1 cellular context compared by ENCODE assay signal in genomic region chr22:38436629-38437395, GRCh38.
TF ChIP-seq lines count a peak whose summit lies in the region.

No MANE protein-coding gene starts in this region.

TF ChIP-seq in K562, 482 proteins besides CTCF, POLR2A, EP300 and RAD21:
- TF ChIP-seq NFE2 (IDR thresholded peaks at IDR 0.05; ENCODE audit: low read depth) (no peak), RBM25 (IDR thresholded peaks at IDR 0.05; ENCODE audit: low read depth, low read length, severe bottlenecking) (peak; percentile 45), ZFP36 (IDR thresholded peaks at IDR 0.05; ENCODE audit: low read depth, low read length, partially characterized antibody) (peak; percentile 58), PCBP1 (IDR thresholded peaks at IDR 0.05; ENCODE audit: low read depth, low read length, poor library complexity, severe bottlenecking) (no peak), ZKSCAN1 (IDR thresholded peaks at IDR 0.05; ENCODE audit: low read depth, low read length) (peak; percentile 75), DACH1 (IDR thresholded peaks at IDR 0.05; ENCODE audit: partially characterized antibody) (no peak), RCOR1 (IDR thresholded peaks at IDR 0.05; ENCODE audit: borderline replicate concordance in 1 of 2, low read depth in 2 of 2, low read length in 2 of 2) (no peak), TRIM28 (IDR thresholded peaks at IDR 0.05) (no peak), CSDE1 (IDR thresholded peaks at IDR 0.05) (no peak), BCOR (IDR thresholded peaks at IDR 0.05) (0 out of 2 replicates have a peak, but pooled peaks have one; percentile 37), SETDB1 (IDR thresholded peaks at IDR 0.05; ENCODE audit: low read length) (no peak), ZKSCAN3 (CRISPR knock-in tag; IDR thresholded peaks at IDR 0.05) (no peak), RNF2 (IDR thresholded peaks at IDR 0.05) (no peak), CHD1 (IDR thresholded peaks at IDR 0.05; ENCODE audit: low read length) (no peak), ATF6 (CRISPR knock-in tag; IDR thresholded peaks at IDR 0.05) (no peak), U2AF2 (optimal IDR thresholded peaks at IDR 0.05; ENCODE audit: low read depth, low read length) (no peak), MEF2D (tag; conservative IDR thresholded peaks at IDR 0.05; ENCODE audit: low read depth) (no peak), FOXA1 (IDR thresholded peaks at IDR 0.05; ENCODE audit: borderline replicate concordance) (no peak), GTF3C2 (IDR thresholded peaks at IDR 0.05; ENCODE audit: borderline replicate concordance, extremely low read depth, insufficient read length) (no peak), CXXC5 (CRISPR knock-in tag; IDR thresholded peaks at IDR 0.05) (no peak), ZFP1 (CRISPR knock-in tag; IDR thresholded peaks at IDR 0.05) (no peak), ZNF668 (CRISPR knock-in tag; IDR thresholded peaks at IDR 0.05) (no peak), HDAC3 (IDR thresholded peaks at IDR 0.05; ENCODE audit: borderline replicate concordance, partially characterized antibody) (no peak), KDM2B (CRISPR knock-in tag; IDR thresholded peaks at IDR 0.05) (no peak), PURB (CRISPR knock-in tag; IDR thresholded peaks at IDR 0.05; ENCODE audit: low read depth) (no peak), MXI1 (IDR thresholded peaks at IDR 0.05; ENCODE audit: low read depth, low read length) (no peak), NFYB (IDR thresholded peaks at IDR 0.05; ENCODE audit: extremely low read depth, insufficient read length) (no peak), KHSRP (IDR thresholded peaks at IDR 0.05) (no peak), POLR2H (tag; IDR thresholded peaks at IDR 0.05; ENCODE audit: low read depth) (no peak)
- TF ChIP-seq, protein P1, sequence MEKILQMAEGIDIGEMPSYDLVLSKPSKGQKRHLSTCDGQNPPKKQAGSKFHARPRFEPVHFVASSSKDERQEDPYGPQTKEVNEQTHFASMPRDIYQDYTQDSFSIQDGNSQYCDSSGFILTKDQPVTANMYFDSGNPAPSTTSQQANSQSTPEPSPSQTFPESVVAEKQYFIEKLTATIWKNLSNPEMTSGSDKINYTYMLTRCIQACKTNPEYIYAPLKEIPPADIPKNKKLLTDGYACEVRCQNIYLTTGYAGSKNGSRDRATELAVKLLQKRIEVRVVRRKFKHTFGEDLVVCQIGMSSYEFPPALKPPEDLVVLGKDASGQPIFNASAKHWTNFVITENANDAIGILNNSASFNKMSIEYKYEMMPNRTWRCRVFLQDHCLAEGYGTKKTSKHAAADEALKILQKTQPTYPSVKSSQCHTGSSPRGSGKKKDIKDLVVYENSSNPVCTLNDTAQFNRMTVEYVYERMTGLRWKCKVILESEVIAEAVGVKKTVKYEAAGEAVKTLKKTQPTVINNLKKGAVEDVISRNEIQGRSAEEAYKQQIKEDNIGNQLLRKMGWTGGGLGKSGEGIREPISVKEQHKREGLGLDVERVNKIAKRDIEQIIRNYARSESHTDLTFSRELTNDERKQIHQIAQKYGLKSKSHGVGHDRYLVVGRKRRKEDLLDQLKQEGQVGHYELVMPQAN (IDR thresholded peaks at IDR 0.05; ENCODE audit: borderline replicate concordance) = no peak
